17 cellular contexts compared by ENCODE assay signal in the genomic region with DNA sequence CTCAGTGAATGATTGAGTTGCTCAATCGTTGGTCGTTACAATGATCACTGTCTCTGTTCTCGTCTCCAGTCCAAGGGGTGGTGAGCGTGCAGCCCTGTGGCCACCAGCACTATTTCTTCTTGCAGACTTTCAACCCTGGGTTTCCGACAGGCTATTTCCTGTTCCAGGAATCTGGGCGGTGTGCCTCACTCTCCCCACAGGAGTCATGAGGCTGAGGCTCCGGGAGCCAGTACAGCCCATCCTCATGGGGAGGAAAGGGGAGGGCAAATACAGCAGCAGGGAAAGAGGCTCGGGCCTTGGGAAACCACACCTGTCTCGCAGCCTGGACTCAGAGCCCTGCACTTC. TPM values are rescaled to one million over a fixed set of nuclear protein-coding genes. Genes with fewer than 3 reads are reported as not detected.
DNase-seq lines count a peak whose midpoint lies in the region; ATAC-seq and TF ChIP-seq lines count a peak whose summit lies in the region.
"Had no signal": no experiment of that assay in that cellular context is flagged by ENCODE, and none has a peak within 500 bp of the region (broad histone marks: within the 10 kb centered on the region; RNA-seq: fewer than 3 reads in every experiment).

No MANE protein-coding gene starts in this region.

- H3K4me3 ChIP-seq in fibroblast of lung (replicated peaks in 1 of 4; ENCODE audit: control extremely low read depth in 1 of 4, insufficient read depth in 1 of 4, low read depth in 3 of 4, low read length in 4 of 4) = no peak overlapping the region
- H3K4me3 ChIP-seq in naive thymus-derived CD4-positive, alpha-beta T cell (ENCODE audit: low read length) = no peak overlapping the region
- H3K4me3 ChIP-seq: coronary artery had no signal

- H3K36me3 ChIP-seq in fibroblast of lung (ENCODE audit: control insufficient read depth, insufficient read depth, low read length) = no peaks in the 10 kb centered on the region
- no peaks in the 10 kb centered on the region for H3K36me3 ChIP-seq in naive thymus-derived CD4-positive, alpha-beta T cell (ENCODE audit: control insufficient read depth in 2 of 3, insufficient read depth in 3 of 3, low read length in 3 of 3)

- peaks cover 6% of the 10 kb centered on the region for H3K4me1 Mint-ChIP-seq in nephron
- no peaks in the 10 kb centered on the region for H3K4me1 Mint-ChIP-seq in naive thymus-derived CD8-positive, alpha-beta T cell
- peaks cover 0 to 4% (median 0%) of the 10 kb centered on the region in 7 donors for H3K4me1 Mint-ChIP-seq in naive thymus-derived CD4-positive, alpha-beta T cell

- intact Hi-C loops in naive thymus-derived CD4-positive, alpha-beta T cell (cut with micrococcal nuclease) = no loop called here

- no peak overlapping the region for H2AFZ ChIP-seq in fibroblast of lung (ENCODE audit: low read length)

- POLR2A ChIA-PET in RWPE1 (lab: Yijun Ruan, JAX; ENCODE audit: low non-redundant PET) = interaction anchor here (0.5 kb wide), 1 partner anchor 174 kb away, joined by 3 read pairs; no protein-coding TSS in a partner anchor
- POLR2A ChIA-PET in naive thymus-derived CD8-positive, alpha-beta T cell (lab: Charles Lee) = no interaction called here
- POLR2A ChIA-PET in naive thymus-derived CD4-positive, alpha-beta T cell (lab: Charles Lee) = no interaction called here

- no peaks in the 10 kb centered on the region for H3K79me2 ChIP-seq in fibroblast of lung (ENCODE audit: control insufficient read depth, insufficient read depth, low read length)

- H3K4me3 Mint-ChIP-seq in nephron = no peak overlapping the region
- H3K4me3 Mint-ChIP-seq in naive thymus-derived CD8-positive, alpha-beta T cell = no peak overlapping the region
- H3K4me3 Mint-ChIP-seq in naive thymus-derived CD4-positive, alpha-beta T cell = no peak overlapping the region

- H3K4me2 ChIP-seq in fibroblast of lung (ENCODE audit: extremely low read depth, insufficient read depth, low read length) = peak overlapping the region; percentile 16
- H3K4me2 ChIP-seq: KMS-11 had no signal

- H3K4me1 ChIP-seq in fibroblast of lung (ENCODE audit: control insufficient read depth, extremely low read depth, insufficient read depth, low read length) = no peaks in the 10 kb centered on the region
- no peaks in the 10 kb centered on the region for H3K4me1 ChIP-seq in naive thymus-derived CD4-positive, alpha-beta T cell (ENCODE audit: control insufficient read depth in 2 of 2, insufficient read depth in 2 of 2, low read length in 2 of 2)

- H3K9me3 ChIP-seq in fibroblast of lung (ENCODE audit: control insufficient read depth, insufficient read depth, low read depth, low read length) = no peaks in the 10 kb centered on the region
- no peaks in the 10 kb centered on the region for H3K9me3 ChIP-seq in naive thymus-derived CD4-positive, alpha-beta T cell (ENCODE audit: control insufficient read depth in 2 of 3, low read length in 3 of 3)

- CTCF ChIA-PET in RWPE1 (lab: Yijun Ruan, JAX) = interaction anchor here (0.7 to 4.3 kb wide), 5 partner anchors 8 to 158 kb away, joined by 3 to 19 read pairs (median 4); no protein-coding TSS in a partner anchor
- CTCF ChIA-PET in naive thymus-derived CD4-positive, alpha-beta T cell (lab: Charles Lee) = no interaction called here

- H3K9ac ChIP-seq in fibroblast of lung (ENCODE audit: insufficient read depth, low read length) = no peak overlapping the region
- H3K9ac ChIP-seq: KMS-11 had no signal

- no peaks in the 10 kb centered on the region for H3K27me3 Mint-ChIP-seq in nephron (ENCODE audit: low read depth)
- H3K27me3 Mint-ChIP-seq in naive thymus-derived CD8-positive, alpha-beta T cell = peaks cover 3 to 29% (median 10%) of the 10 kb centered on the region in 5 donors
- peaks cover 4 to 22% (median 8%) of the 10 kb centered on the region in 5 donors for H3K27me3 Mint-ChIP-seq in naive thymus-derived CD4-positive, alpha-beta T cell

- DNase-seq in EL (peak; percentile 19), RWPE1 (ENCODE audit: low spot score) (peak; percentile 46), fibroblast of lung (ENCODE audit: low read depth in 2 of 2) (peak; percentile 45 to 71), kidney glomerular epithelial cell (lab: John Stamatoyannopoulos, UW) (no peak)
- DNase-seq in naive thymus-derived CD8-positive, alpha-beta T cell = no peak
- DNase-seq in naive thymus-derived CD4-positive, alpha-beta T cell = no peak
- DNase-seq: midbrain, NCI-H1694, NCI-H446 treated with DMSO at 0.1 percent for 48 hours had no signal

- H3K27me3 ChIP-seq in fibroblast of lung (ENCODE audit: control insufficient read depth, insufficient read depth, low read length) = peaks cover 2% of the 10 kb centered on the region
- H3K27me3 ChIP-seq in naive thymus-derived CD4-positive, alpha-beta T cell (ENCODE audit: control insufficient read depth in 2 of 2, insufficient read depth in 2 of 2, low read length in 2 of 2) = no peaks in the 10 kb centered on the region

- H3K9me3 Mint-ChIP-seq in nephron = no peaks in the 10 kb centered on the region
- H3K9me3 Mint-ChIP-seq in naive thymus-derived CD8-positive, alpha-beta T cell = no peaks in the 10 kb centered on the region
- no peaks in the 10 kb centered on the region for H3K9me3 Mint-ChIP-seq in naive thymus-derived CD4-positive, alpha-beta T cell
- H3K9me3 Mint-ChIP-seq: activated naive CD4-positive, alpha-beta T cell treated with anti-CD3 and anti-CD28 coated beads, Interleukin-2, amount 50 U/mL, for 72 hours had no signal

- H3K27ac Mint-ChIP-seq in nephron = peak overlapping the region in 2 of 3 experiments; percentile 29 to 44
- no peak overlapping the region for H3K27ac Mint-ChIP-seq in naive thymus-derived CD8-positive, alpha-beta T cell
- H3K27ac Mint-ChIP-seq in naive thymus-derived CD4-positive, alpha-beta T cell = no peak overlapping the region

- H3K27ac ChIP-seq in RWPE1 (peak overlapping the region; percentile 48), fibroblast of lung (ENCODE audit: insufficient read depth, low read length) (no peak overlapping the region)
- H3K27ac ChIP-seq in naive thymus-derived CD4-positive, alpha-beta T cell (ENCODE audit: low read depth, low read length) = no peak overlapping the region
- H3K27ac ChIP-seq: coronary artery, KMS-11 had no signal

- TF ChIP-seq CTCF in RWPE1 (conservative IDR thresholded peaks at IDR 0.05; ENCODE audit: low read depth) = no peak
- TF ChIP-seq CTCF in fibroblast of lung (conservative IDR thresholded peaks at IDR 0.05 in 1 of 2, IDR thresholded peaks at IDR 0.05 in 1 of 2; ENCODE audit: low read depth in 1 of 2, low read length in 2 of 2) = no peak
- TF ChIP-seq CTCF in nephron (IDR thresholded peaks at IDR 0.05; ENCODE audit: unreplicated experiment in 3 of 3) = no peak

- ATAC-seq in naive thymus-derived CD8-positive, alpha-beta T cell = no peak
- ATAC-seq in naive thymus-derived CD4-positive, alpha-beta T cell = no peak
- ATAC-seq in GM21526 (IDR thresholded peaks at IDR 0.05; ENCODE audit: low FRiP score, unreplicated experiment) = no peak
- ATAC-seq: activated CD4-positive, CD25-positive, alpha-beta regulatory T cell treated with anti-CD3 and anti-CD28 coated beads, Interleukin-2, amount 50 U/mL, for 24 hours; activated naive CD4-positive, alpha-beta T cell treated with anti-CD3 and anti-CD28 coated beads, Interleukin-2, amount 50 U/mL, for 72 hours; HCT116 had no signal

- no peaks in the 10 kb centered on the region for H4K20me1 ChIP-seq in fibroblast of lung (ENCODE audit: control insufficient read depth, extremely low read depth, insufficient read depth, low read length)

- H3K36me3 Mint-ChIP-seq in nephron (ENCODE audit: low read depth) = no peaks in the 10 kb centered on the region
- no peaks in the 10 kb centered on the region for H3K36me3 Mint-ChIP-seq in naive thymus-derived CD8-positive, alpha-beta T cell
- H3K36me3 Mint-ChIP-seq in naive thymus-derived CD4-positive, alpha-beta T cell = no peaks in the 10 kb centered on the region
- H3K36me3 Mint-ChIP-seq: activated naive CD4-positive, alpha-beta T cell treated with anti-CD3 and anti-CD28 coated beads, Interleukin-2, amount 50 U/mL, for 72 hours had no signal

RNA-seq across cellular contexts. Expression of gene KIAA1755, which starts 28.8 kb away (rescaled TPM):
- 2.8 and 3.1 TPM in 2 replicates for total RNA-seq in fibroblast of lung
- polyA plus RNA-seq in fibroblast of lung = 0.60 and 1.4 TPM in 2 replicates
- 1.2 and 2.8 TPM in 2 replicates for polyA plus RNA-seq in fibroblast of lung (2012)
- polyA minus RNA-seq in fibroblast of lung (ENCODE audit: low replicate concordance) = 1.9 and 5.5 TPM in 2 replicates
- not detected for total RNA-seq in naive thymus-derived CD8-positive, alpha-beta T cell
- polyA plus RNA-seq in naive thymus-derived CD8-positive, alpha-beta T cell = not detected
- not detected for total RNA-seq in naive thymus-derived CD4-positive, alpha-beta T cell
- polyA plus RNA-seq in naive thymus-derived CD4-positive, alpha-beta T cell = not detected
- total RNA-seq: activated naive CD4-positive, alpha-beta T cell treated with anti-CD3 and anti-CD28 coated beads, Interleukin-2, amount 50 U/mL, for 72 hours; T-helper 1 cell treated with Interleukin-12 subunit alpha and Interleukin-12 subunit beta and Interleukin-4 antibody, amounts not matched to agents 30 ng/mL and 1 ng/mL, for 36 hours had no signal

Comparison
In these comparisons a context has a peak if more than half of its experiments do, and no peak if none do; other contexts are left out.
1. DNase-seq: peak in EL (single experiment), RWPE1 (single experiment) and fibroblast of lung (2 of 2); none in naive thymus-derived CD8-positive, alpha-beta T cell (0 of 10), kidney glomerular epithelial cell (single experiment) and naive thymus-derived CD4-positive, alpha-beta T cell (0 of 9).
2. H3K27ac Mint-ChIP-seq: peak in nephron (2 of 3); none in naive thymus-derived CD8-positive, alpha-beta T cell (0 of 10) and naive thymus-derived CD4-positive, alpha-beta T cell (0 of 9).